ENCODE assay signal across 7 cellular contexts in the genomic region with DNA sequence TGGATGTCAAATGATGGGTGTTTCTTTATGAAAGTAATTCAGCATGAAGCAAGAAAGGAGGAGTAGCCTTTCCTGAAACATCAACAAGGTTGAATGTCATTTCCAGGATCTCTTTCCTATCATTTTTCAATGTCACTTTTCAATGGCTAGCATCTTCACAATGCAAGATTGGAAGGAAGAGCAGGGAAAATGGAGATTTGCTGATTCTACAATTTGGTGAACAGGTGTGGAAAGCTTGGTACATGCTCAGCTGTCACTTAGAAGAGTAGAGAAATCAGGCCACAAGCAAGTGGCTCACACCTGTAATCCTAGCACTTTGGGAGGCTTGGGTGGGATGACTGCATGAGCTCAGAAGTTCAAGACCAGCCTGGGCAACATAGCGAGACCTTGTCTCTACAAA.
"Had no signal": no experiment of that assay in that cellular context is flagged by ENCODE, and none has a peak within 500 bp of the region (broad histone marks: within the 10 kb centered on the region; RNA-seq: fewer than 3 reads in every experiment).

No MANE protein-coding gene starts in this region.

- DNase-seq: IMR-90, KBM-7, KG1 had no signal

- H3K27ac ChIP-seq: HL-60, KMS-11 had no signal

- H3K4me3 ChIP-seq: K562 had no signal

- H3K9ac ChIP-seq: KMS-11 had no signal

- ATAC-seq: K562 had no signal

- FAIRE-seq: HTR-8/SVneo, K562 had no signal

- H3K4me2 ChIP-seq: KMS-11 had no signal
